ENCODE assay signal across 17 cellular contexts in genomic region chr4:25958110-25958509, GRCh38. TPM values are rescaled to one million over a fixed set of nuclear protein-coding genes. Genes with fewer than 3 reads are reported as not detected.
DNase-seq lines count a peak whose midpoint lies in the region; ATAC-seq and TF ChIP-seq lines count a peak whose summit lies in the region.
"Had no signal": no experiment of that assay in that cellular context is flagged by ENCODE, and none has a peak within 500 bp of the region (broad histone marks: within the 10 kb centered on the region; RNA-seq: fewer than 3 reads in every experiment).

No MANE protein-coding gene starts in this region.

- H3K27ac ChIP-seq in angular gyrus (ENCODE audit: low read depth, low read length) (peak overlapping the region; percentile 54), temporal lobe (ENCODE audit: low read depth, low read length) (peak overlapping the region; percentile 69)
- H3K27ac ChIP-seq: BLaER1, C4-2B had no signal

- DNase-seq in middle frontal gyrus (ENCODE audit: extremely low spot score, low spot score) (peak; percentile 29), mucosa of descending colon (no peak), nucleus accumbens (lab: John Stamatoyannopoulos, UW) (no peak)
- no peak for DNase-seq in effector CD8-positive, alpha-beta T cell (lab: John Stamatoyannopoulos, UW)
- DNase-seq: CD4-positive, CD25-positive, alpha-beta regulatory T cell; CD8-positive, alpha-beta memory T cell; DMS 273 treated with DMSO at 0.1 percent for 48 hours; DMS79; EL; GF-D8; GOT3; HFFc6 had no signal

- ATAC-seq in mucosa of descending colon = no peak

- intact Hi-C loops in mucosa of descending colon (cut with DNase I, micrococcal nuclease) = no loop called here

- H3K4me1 ChIP-seq in mucosa of descending colon (ENCODE audit: low read depth) = no peaks in the 10 kb centered on the region
- H3K4me1 ChIP-seq: HAP-1 had no signal

- no peaks in the 10 kb centered on the region for H3K9me3 ChIP-seq in mucosa of descending colon
- H3K9me3 ChIP-seq: BLaER1, HAP-1 had no signal

- TF ChIP-seq CTCF in mucosa of descending colon (IDR thresholded peaks at IDR 0.05) = no peak

- H3K4me3 ChIP-seq in mucosa of descending colon = no peak overlapping the region
- H3K4me3 ChIP-seq: BLaER1, HAP-1 had no signal

- H3K36me3 ChIP-seq in mucosa of descending colon (ENCODE audit: low read depth) = no peaks in the 10 kb centered on the region
- H3K36me3 ChIP-seq: BLaER1, HAP-1 had no signal

RNA-seq across cellular contexts. Expression of gene SMIM20, which starts 44.1 kb away (rescaled TPM):
- 17.0 TPM for total RNA-seq in temporal lobe
- total RNA-seq in mucosa of descending colon = 10 to 100 TPM; 28.1 to 36.0 (median 28.7) TPM
